In the genomic region with DNA sequence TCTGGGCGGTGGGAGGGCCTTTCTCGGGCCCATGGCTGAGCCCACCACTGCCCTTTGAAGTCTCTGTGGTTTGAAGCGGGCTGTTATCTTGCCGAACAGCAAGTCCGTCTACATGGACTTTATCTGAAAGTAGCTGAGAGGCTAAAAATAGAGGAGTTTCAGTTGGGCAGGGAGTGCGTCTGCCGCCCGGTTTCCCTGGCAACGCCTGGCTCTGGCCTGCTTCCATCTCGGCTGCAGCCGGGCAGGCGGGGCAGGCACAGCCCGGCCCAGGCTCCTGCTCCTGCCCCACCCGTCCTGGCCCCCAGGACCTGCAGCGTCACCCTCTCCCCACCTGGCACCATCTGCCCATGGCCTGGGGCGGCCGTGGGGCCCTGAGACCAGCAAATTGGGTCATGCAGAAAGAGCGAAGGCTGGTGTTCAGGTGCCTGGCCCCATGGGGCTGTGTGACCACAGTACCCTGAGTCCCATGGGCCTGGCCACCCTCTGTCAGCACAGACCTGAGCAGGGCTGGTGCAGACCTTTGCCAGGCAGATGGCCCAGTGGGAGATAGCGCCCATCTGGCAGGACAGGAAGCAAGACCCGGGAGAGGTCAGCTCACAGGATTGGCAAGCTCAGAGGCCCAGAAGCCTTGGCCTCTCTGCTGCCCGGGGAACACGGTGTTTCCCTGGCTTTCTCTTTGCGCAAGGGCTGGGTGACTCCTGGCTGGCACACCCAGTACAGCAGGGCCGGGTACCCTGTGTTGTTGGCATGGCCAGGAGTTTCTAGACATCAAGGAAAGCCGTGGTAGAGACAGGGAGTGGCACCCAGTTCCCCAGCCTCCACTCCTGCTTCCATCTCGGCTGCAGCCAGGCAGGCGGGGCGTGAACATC, we compare ENCODE assay signal across 1 cellular context.
TF ChIP-seq lines count a peak whose summit lies in the region.

No MANE protein-coding gene starts in this region.

TF ChIP-seq in HepG2, 621 proteins besides CTCF, POLR2A, EP300 and RAD21 (continued from another document and continues in another):
- TF ChIP-seq, protein P1, sequence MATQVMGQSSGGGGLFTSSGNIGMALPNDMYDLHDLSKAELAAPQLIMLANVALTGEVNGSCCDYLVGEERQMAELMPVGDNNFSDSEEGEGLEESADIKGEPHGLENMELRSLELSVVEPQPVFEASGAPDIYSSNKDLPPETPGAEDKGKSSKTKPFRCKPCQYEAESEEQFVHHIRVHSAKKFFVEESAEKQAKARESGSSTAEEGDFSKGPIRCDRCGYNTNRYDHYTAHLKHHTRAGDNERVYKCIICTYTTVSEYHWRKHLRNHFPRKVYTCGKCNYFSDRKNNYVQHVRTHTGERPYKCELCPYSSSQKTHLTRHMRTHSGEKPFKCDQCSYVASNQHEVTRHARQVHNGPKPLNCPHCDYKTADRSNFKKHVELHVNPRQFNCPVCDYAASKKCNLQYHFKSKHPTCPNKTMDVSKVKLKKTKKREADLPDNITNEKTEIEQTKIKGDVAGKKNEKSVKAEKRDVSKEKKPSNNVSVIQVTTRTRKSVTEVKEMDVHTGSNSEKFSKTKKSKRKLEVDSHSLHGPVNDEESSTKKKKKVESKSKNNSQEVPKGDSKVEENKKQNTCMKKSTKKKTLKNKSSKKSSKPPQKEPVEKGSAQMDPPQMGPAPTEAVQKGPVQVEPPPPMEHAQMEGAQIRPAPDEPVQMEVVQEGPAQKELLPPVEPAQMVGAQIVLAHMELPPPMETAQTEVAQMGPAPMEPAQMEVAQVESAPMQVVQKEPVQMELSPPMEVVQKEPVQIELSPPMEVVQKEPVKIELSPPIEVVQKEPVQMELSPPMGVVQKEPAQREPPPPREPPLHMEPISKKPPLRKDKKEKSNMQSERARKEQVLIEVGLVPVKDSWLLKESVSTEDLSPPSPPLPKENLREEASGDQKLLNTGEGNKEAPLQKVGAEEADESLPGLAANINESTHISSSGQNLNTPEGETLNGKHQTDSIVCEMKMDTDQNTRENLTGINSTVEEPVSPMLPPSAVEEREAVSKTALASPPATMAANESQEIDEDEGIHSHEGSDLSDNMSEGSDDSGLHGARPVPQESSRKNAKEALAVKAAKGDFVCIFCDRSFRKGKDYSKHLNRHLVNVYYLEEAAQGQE (IDR thresholded peaks at IDR 0.05; ENCODE audit: borderline replicate concordance in 1 of 2, low read depth in 1 of 2, low read length in 2 of 2), result no peak
- TF ChIP-seq SNAI1 (CRISPR knock-in tag; IDR thresholded peaks at IDR 0.05; ENCODE audit: borderline replicate concordance) (no peak), ZNF274 (CRISPR knock-in tag; IDR thresholded peaks at IDR 0.05) (no peak; the same call in 1 of the 2 replicates), GFI1 (CRISPR knock-in tag; IDR thresholded peaks at IDR 0.05; ENCODE audit: borderline replicate concordance) (no peak), KLF9 (CRISPR knock-in tag; IDR thresholded peaks at IDR 0.05; ENCODE audit: low read depth) (no peak), RBFOX2 (IDR thresholded peaks at IDR 0.05; ENCODE audit: low read depth, low read length) (no peak), TCF7L2 (IDR thresholded peaks at IDR 0.05; ENCODE audit: low read depth, low read length) (no peak), ZNF839 (CRISPR knock-in tag; IDR thresholded peaks at IDR 0.05; ENCODE audit: borderline replicate concordance) (no peak), ZNF7 (CRISPR knock-in tag; IDR thresholded peaks at IDR 0.05) (no peak), ZSCAN29 (CRISPR knock-in tag; conservative IDR thresholded peaks at IDR 0.05) (0 out of 2 replicates have a peak, but pooled peaks have one; percentile 32), MTF1 (CRISPR knock-in tag; IDR thresholded peaks at IDR 0.05) (no peak), TAF15 (IDR thresholded peaks at IDR 0.05; ENCODE audit: low read depth, low read length, poor library complexity, severe bottlenecking) (no peak), ZNF225 (CRISPR knock-in tag; IDR thresholded peaks at IDR 0.05) (0 out of 2 replicates have a peak, but pooled peaks have one; percentile 16), ZNF317 (CRISPR knock-in tag; IDR thresholded peaks at IDR 0.05) (no peak), RFX1 (IDR thresholded peaks at IDR 0.05) (peak; percentile 70; the same call in 1 of the 2 replicates), GABPB1 (CRISPR knock-in tag; IDR thresholded peaks at IDR 0.05) (peak; percentile 26; the same call in 1 of the 2 replicates), XRCC5 (optimal IDR thresholded peaks at IDR 0.05; ENCODE audit: low read length) (peak; percentile 33), NKX3-1 (CRISPR knock-in tag; IDR thresholded peaks at IDR 0.05) (no peak), SAFB2 (CRISPR knock-in tag; IDR thresholded peaks at IDR 0.05; ENCODE audit: borderline replicate concordance, low read depth) (no peak), IRF2 (CRISPR knock-in tag; IDR thresholded peaks at IDR 0.05) (no peak), FOSL2 (CRISPR knock-in tag; IDR thresholded peaks at IDR 0.05) (no peak), PRPF4 (IDR thresholded peaks at IDR 0.05; ENCODE audit: low read depth, low read length, poor library complexity, severe bottlenecking) (no peak), ASH2L (IDR thresholded peaks at IDR 0.05; ENCODE audit: insufficient read length, low read depth, low read length) (no peak), SYNCRIP (IDR thresholded peaks at IDR 0.05; ENCODE audit: insufficient read depth, low read depth, low read length) (no peak), ZC3H13 (CRISPR knock-in tag; IDR thresholded peaks at IDR 0.05) (no peak)
- TF ChIP-seq, protein P2, sequence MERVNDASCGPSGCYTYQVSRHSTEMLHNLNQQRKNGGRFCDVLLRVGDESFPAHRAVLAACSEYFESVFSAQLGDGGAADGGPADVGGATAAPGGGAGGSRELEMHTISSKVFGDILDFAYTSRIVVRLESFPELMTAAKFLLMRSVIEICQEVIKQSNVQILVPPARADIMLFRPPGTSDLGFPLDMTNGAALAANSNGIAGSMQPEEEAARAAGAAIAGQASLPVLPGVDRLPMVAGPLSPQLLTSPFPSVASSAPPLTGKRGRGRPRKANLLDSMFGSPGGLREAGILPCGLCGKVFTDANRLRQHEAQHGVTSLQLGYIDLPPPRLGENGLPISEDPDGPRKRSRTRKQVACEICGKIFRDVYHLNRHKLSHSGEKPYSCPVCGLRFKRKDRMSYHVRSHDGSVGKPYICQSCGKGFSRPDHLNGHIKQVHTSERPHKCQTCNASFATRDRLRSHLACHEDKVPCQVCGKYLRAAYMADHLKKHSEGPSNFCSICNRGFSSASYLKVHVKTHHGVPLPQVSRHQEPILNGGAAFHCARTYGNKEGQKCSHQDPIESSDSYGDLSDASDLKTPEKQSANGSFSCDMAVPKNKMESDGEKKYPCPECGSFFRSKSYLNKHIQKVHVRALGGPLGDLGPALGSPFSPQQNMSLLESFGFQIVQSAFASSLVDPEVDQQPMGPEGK (CRISPR knock-in tag; IDR thresholded peaks at IDR 0.05), result peak; percentile 34; the same call in 1 of the 2 replicates
- TF ChIP-seq, protein P3, sequence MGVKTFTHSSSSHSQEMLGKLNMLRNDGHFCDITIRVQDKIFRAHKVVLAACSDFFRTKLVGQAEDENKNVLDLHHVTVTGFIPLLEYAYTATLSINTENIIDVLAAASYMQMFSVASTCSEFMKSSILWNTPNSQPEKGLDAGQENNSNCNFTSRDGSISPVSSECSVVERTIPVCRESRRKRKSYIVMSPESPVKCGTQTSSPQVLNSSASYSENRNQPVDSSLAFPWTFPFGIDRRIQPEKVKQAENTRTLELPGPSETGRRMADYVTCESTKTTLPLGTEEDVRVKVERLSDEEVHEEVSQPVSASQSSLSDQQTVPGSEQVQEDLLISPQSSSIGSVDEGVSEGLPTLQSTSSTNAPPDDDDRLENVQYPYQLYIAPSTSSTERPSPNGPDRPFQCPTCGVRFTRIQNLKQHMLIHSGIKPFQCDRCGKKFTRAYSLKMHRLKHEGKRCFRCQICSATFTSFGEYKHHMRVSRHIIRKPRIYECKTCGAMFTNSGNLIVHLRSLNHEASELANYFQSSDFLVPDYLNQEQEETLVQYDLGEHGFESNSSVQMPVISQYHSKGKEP (CRISPR knock-in tag; IDR thresholded peaks at IDR 0.05), result no peak
- TF ChIP-seq, protein P4, sequence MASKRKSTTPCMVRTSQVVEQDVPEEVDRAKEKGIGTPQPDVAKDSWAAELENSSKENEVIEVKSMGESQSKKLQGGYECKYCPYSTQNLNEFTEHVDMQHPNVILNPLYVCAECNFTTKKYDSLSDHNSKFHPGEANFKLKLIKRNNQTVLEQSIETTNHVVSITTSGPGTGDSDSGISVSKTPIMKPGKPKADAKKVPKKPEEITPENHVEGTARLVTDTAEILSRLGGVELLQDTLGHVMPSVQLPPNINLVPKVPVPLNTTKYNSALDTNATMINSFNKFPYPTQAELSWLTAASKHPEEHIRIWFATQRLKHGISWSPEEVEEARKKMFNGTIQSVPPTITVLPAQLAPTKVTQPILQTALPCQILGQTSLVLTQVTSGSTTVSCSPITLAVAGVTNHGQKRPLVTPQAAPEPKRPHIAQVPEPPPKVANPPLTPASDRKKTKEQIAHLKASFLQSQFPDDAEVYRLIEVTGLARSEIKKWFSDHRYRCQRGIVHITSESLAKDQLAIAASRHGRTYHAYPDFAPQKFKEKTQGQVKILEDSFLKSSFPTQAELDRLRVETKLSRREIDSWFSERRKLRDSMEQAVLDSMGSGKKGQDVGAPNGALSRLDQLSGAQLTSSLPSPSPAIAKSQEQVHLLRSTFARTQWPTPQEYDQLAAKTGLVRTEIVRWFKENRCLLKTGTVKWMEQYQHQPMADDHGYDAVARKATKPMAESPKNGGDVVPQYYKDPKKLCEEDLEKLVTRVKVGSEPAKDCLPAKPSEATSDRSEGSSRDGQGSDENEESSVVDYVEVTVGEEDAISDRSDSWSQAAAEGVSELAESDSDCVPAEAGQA (IDR thresholded peaks at IDR 0.05; ENCODE audit: low read depth), result no peak
- TF ChIP-seq, protein P4 (CRISPR knock-in tag; IDR thresholded peaks at IDR 0.05; ENCODE audit: borderline replicate concordance), result no peak
- TF ChIP-seq, protein P5, sequence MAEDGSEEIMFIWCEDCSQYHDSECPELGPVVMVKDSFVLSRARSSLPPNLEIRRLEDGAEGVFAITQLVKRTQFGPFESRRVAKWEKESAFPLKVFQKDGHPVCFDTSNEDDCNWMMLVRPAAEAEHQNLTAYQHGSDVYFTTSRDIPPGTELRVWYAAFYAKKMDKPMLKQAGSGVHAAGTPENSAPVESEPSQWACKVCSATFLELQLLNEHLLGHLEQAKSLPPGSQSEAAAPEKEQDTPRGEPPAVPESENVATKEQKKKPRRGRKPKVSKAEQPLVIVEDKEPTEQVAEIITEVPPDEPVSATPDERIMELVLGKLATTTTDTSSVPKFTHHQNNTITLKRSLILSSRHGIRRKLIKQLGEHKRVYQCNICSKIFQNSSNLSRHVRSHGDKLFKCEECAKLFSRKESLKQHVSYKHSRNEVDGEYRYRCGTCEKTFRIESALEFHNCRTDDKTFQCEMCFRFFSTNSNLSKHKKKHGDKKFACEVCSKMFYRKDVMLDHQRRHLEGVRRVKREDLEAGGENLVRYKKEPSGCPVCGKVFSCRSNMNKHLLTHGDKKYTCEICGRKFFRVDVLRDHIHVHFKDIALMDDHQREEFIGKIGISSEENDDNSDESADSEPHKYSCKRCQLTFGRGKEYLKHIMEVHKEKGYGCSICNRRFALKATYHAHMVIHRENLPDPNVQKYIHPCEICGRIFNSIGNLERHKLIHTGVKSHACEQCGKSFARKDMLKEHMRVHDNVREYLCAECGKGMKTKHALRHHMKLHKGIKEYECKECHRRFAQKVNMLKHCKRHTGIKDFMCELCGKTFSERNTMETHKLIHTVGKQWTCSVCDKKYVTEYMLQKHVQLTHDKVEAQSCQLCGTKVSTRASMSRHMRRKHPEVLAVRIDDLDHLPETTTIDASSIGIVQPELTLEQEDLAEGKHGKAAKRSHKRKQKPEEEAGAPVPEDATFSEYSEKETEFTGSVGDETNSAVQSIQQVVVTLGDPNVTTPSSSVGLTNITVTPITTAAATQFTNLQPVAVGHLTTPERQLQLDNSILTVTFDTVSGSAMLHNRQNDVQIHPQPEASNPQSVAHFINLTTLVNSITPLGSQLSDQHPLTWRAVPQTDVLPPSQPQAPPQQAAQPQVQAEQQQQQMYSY (CRISPR knock-in tag; IDR thresholded peaks at IDR 0.05), result peak; percentile 58; the same call in 1 of the 2 replicates
- TF ChIP-seq, protein P6, sequence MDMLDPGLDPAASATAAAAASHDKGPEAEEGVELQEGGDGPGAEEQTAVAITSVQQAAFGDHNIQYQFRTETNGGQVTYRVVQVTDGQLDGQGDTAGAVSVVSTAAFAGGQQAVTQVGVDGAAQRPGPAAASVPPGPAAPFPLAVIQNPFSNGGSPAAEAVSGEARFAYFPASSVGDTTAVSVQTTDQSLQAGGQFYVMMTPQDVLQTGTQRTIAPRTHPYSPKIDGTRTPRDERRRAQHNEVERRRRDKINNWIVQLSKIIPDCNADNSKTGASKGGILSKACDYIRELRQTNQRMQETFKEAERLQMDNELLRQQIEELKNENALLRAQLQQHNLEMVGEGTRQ (IDR thresholded peaks at IDR 0.05; ENCODE audit: low read depth, low read length), result no peak
- TF ChIP-seq, protein P6 (CRISPR knock-in tag; IDR thresholded peaks at IDR 0.05; ENCODE audit: borderline replicate concordance), result no peak
- TF ChIP-seq, protein P7, sequence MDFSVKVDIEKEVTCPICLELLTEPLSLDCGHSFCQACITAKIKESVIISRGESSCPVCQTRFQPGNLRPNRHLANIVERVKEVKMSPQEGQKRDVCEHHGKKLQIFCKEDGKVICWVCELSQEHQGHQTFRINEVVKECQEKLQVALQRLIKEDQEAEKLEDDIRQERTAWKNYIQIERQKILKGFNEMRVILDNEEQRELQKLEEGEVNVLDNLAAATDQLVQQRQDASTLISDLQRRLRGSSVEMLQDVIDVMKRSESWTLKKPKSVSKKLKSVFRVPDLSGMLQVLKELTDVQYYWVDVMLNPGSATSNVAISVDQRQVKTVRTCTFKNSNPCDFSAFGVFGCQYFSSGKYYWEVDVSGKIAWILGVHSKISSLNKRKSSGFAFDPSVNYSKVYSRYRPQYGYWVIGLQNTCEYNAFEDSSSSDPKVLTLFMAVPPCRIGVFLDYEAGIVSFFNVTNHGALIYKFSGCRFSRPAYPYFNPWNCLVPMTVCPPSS (IDR thresholded peaks at IDR 0.05), result no peak
